1 cellular context compared by ENCODE assay signal in the genomic region with DNA sequence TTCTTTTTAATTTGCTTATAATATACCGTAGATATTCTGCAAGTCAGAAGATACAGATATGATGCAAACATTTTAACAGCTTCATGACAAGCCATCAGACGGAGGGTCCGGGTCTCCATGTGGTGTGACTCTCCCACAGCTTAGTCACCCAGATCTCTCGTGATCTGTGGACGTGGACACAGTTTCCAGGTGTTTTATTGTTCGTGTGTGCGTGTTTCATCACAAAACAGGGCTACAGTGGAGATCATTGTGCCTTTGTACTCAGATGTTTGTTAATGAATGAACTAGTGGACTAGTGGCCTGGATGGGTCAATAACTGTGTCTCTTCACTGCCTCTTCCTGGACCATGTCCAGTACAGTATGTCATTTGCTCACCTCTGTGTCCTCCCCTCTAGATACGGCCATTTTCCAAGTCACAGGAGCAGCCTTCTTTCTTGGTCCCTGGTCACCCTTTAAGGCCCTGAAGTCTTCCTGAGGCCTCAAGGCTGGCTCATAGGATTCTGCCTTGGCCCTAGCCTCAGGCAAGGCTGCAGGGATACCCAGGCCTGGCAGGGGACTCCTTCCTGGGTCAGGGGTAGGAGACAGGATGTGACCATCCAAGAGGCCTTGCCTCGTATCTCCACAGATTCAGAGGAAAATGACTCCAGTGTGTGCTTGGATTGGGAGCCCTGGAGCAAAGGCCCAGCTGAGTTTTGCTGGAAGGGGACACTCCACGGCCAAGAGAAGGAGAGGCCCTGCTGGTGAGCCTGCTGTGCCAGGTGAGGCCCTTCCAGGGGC.
A peak's percentile ranks its signal among the peaks of the same experiment; 100 is the strongest.
TF ChIP-seq lines count a peak whose summit lies in the region.

No MANE protein-coding gene starts in this region.

TF ChIP-seq in HepG2, 621 proteins besides CTCF, POLR2A, EP300 and RAD21 (continued from another document):
- TF ChIP-seq, protein P1, sequence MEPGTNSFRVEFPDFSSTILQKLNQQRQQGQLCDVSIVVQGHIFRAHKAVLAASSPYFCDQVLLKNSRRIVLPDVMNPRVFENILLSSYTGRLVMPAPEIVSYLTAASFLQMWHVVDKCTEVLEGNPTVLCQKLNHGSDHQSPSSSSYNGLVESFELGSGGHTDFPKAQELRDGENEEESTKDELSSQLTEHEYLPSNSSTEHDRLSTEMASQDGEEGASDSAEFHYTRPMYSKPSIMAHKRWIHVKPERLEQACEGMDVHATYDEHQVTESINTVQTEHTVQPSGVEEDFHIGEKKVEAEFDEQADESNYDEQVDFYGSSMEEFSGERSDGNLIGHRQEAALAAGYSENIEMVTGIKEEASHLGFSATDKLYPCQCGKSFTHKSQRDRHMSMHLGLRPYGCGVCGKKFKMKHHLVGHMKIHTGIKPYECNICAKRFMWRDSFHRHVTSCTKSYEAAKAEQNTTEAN (CRISPR knock-in tag; conservative IDR thresholded peaks at IDR 0.05): peak; percentile 88; the same call in 1 of the 2 replicates
- TF ChIP-seq ZNF598 (CRISPR knock-in tag; IDR thresholded peaks at IDR 0.05; ENCODE audit: borderline replicate concordance): peak; percentile 87; the same call in 1 of the 2 replicates
- TF ChIP-seq, protein P2, sequence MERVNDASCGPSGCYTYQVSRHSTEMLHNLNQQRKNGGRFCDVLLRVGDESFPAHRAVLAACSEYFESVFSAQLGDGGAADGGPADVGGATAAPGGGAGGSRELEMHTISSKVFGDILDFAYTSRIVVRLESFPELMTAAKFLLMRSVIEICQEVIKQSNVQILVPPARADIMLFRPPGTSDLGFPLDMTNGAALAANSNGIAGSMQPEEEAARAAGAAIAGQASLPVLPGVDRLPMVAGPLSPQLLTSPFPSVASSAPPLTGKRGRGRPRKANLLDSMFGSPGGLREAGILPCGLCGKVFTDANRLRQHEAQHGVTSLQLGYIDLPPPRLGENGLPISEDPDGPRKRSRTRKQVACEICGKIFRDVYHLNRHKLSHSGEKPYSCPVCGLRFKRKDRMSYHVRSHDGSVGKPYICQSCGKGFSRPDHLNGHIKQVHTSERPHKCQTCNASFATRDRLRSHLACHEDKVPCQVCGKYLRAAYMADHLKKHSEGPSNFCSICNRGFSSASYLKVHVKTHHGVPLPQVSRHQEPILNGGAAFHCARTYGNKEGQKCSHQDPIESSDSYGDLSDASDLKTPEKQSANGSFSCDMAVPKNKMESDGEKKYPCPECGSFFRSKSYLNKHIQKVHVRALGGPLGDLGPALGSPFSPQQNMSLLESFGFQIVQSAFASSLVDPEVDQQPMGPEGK (CRISPR knock-in tag; IDR thresholded peaks at IDR 0.05): peak; percentile 55; the same call in 1 of the 2 replicates
- TF ChIP-seq ZNF850 (CRISPR knock-in tag; conservative IDR thresholded peaks at IDR 0.05): no peak
- TF ChIP-seq, protein P3, sequence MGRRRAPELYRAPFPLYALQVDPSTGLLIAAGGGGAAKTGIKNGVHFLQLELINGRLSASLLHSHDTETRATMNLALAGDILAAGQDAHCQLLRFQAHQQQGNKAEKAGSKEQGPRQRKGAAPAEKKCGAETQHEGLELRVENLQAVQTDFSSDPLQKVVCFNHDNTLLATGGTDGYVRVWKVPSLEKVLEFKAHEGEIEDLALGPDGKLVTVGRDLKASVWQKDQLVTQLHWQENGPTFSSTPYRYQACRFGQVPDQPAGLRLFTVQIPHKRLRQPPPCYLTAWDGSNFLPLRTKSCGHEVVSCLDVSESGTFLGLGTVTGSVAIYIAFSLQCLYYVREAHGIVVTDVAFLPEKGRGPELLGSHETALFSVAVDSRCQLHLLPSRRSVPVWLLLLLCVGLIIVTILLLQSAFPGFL (CRISPR knock-in tag; IDR thresholded peaks at IDR 0.05): no peak
- TF ChIP-seq HOXA5 (CRISPR knock-in tag; IDR thresholded peaks at IDR 0.05): peak; percentile 48; the same call in 1 of the 2 replicates
- TF ChIP-seq, protein P4, sequence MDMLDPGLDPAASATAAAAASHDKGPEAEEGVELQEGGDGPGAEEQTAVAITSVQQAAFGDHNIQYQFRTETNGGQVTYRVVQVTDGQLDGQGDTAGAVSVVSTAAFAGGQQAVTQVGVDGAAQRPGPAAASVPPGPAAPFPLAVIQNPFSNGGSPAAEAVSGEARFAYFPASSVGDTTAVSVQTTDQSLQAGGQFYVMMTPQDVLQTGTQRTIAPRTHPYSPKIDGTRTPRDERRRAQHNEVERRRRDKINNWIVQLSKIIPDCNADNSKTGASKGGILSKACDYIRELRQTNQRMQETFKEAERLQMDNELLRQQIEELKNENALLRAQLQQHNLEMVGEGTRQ (IDR thresholded peaks at IDR 0.05; ENCODE audit: low read depth, low read length): no peak
- TF ChIP-seq, protein P4 (CRISPR knock-in tag; IDR thresholded peaks at IDR 0.05; ENCODE audit: borderline replicate concordance): no peak; the same call in 1 of the 2 replicates
- TF ChIP-seq ZNF20 (CRISPR knock-in tag; IDR thresholded peaks at IDR 0.05): no peak
- TF ChIP-seq SNAPC2 (CRISPR knock-in tag; IDR thresholded peaks at IDR 0.05): peak; percentile 72; the same call in 1 of the 2 replicates
- TF ChIP-seq, protein P5, sequence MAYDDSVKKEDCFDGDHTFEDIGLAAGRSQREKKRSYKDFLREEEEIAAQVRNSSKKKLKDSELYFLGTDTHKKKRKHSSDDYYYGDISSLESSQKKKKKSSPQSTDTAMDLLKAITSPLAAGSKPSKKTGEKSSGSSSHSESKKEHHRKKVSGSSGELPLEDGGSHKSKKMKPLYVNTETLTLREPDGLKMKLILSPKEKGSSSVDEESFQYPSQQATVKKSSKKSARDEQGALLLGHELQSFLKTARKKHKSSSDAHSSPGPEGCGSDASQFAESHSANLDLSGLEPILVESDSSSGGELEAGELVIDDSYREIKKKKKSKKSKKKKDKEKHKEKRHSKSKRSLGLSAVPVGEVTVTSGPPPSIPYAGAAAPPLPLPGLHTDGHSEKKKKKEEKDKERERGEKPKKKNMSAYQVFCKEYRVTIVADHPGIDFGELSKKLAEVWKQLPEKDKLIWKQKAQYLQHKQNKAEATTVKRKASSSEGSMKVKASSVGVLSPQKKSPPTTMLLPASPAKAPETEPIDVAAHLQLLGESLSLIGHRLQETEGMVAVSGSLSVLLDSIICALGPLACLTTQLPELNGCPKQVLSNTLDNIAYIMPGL (CRISPR knock-in tag; IDR thresholded peaks at IDR 0.05; ENCODE audit: borderline replicate concordance in 1 of 2, low read depth in 1 of 2): peak; percentile 62 to 92
- TF ChIP-seq, protein P6, sequence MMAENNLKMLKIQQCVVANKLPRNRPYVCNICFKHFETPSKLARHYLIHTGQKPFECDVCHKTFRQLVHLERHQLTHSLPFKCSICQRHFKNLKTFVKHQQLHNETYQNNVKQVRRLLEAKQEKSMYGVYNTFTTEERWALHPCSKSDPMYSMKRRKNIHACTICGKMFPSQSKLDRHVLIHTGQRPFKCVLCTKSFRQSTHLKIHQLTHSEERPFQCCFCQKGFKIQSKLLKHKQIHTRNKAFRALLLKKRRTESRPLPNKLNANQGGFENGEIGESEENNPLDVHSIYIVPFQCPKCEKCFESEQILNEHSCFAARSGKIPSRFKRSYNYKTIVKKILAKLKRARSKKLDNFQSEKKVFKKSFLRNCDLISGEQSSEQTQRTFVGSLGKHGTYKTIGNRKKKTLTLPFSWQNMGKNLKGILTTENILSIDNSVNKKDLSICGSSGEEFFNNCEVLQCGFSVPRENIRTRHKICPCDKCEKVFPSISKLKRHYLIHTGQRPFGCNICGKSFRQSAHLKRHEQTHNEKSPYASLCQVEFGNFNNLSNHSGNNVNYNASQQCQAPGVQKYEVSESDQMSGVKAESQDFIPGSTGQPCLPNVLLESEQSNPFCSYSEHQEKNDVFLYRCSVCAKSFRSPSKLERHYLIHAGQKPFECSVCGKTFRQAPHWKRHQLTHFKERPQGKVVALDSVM (CRISPR knock-in tag; IDR thresholded peaks at IDR 0.05): no peak
- no peak for TF ChIP-seq IKZF4 (CRISPR knock-in tag; IDR thresholded peaks at IDR 0.05; ENCODE audit: borderline replicate concordance, low read depth, not compliant biosample characterization)
- TF ChIP-seq, protein P7, sequence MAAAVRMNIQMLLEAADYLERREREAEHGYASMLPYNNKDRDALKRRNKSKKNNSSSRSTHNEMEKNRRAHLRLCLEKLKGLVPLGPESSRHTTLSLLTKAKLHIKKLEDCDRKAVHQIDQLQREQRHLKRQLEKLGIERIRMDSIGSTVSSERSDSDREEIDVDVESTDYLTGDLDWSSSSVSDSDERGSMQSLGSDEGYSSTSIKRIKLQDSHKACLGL (CRISPR knock-in tag; IDR thresholded peaks at IDR 0.05): no peak
- peak; percentile 86 for TF ChIP-seq TEAD3 (CRISPR knock-in tag; optimal IDR thresholded peaks at IDR 0.05; ENCODE audit: borderline replicate concordance)
- TF ChIP-seq KDM5A (IDR thresholded peaks at IDR 0.05; ENCODE audit: borderline replicate concordance, low read length): no peak; the same call in 1 of the 2 replicates
- TF ChIP-seq SCMH1 (CRISPR knock-in tag; IDR thresholded peaks at IDR 0.05; ENCODE audit: borderline replicate concordance): no peak
- no peak for TF ChIP-seq MTA3 (CRISPR knock-in tag; IDR thresholded peaks at IDR 0.05)
- TF ChIP-seq ZNF552 (CRISPR knock-in tag; IDR thresholded peaks at IDR 0.05; ENCODE audit: borderline replicate concordance): no peak
- TF ChIP-seq ZBTB42 (CRISPR knock-in tag; IDR thresholded peaks at IDR 0.05): no peak
- TF ChIP-seq ZNF660 (CRISPR knock-in tag; IDR thresholded peaks at IDR 0.05; ENCODE audit: borderline replicate concordance, low read depth): no peak
- TF ChIP-seq ZNF333 (CRISPR knock-in tag; IDR thresholded peaks at IDR 0.05; ENCODE audit: borderline replicate concordance): peak; percentile 93
- no peak for TF ChIP-seq JUNB (CRISPR knock-in tag; IDR thresholded peaks at IDR 0.05; ENCODE audit: borderline replicate concordance)
- TF ChIP-seq ZNF547 (CRISPR knock-in tag; IDR thresholded peaks at IDR 0.05): peak; percentile 43; the same call in 1 of the 2 replicates
- TF ChIP-seq ZSCAN30 (CRISPR knock-in tag; IDR thresholded peaks at IDR 0.05): no peak
- peak; percentile 91 for TF ChIP-seq ZNF292 (CRISPR knock-in tag; IDR thresholded peaks at IDR 0.05; ENCODE audit: borderline replicate concordance, low read depth)
- no peak; the same call in 1 of the 2 replicates for TF ChIP-seq ATRX (CRISPR knock-in tag; IDR thresholded peaks at IDR 0.05; ENCODE audit: borderline replicate concordance)
- no peak for TF ChIP-seq SRSF1 (optimal IDR thresholded peaks at IDR 0.05; ENCODE audit: low read depth, low read length)
- TF ChIP-seq ZNF296 (CRISPR knock-in tag; conservative IDR thresholded peaks at IDR 0.05): peak; percentile 77
- no peak for TF ChIP-seq XBP1 (CRISPR knock-in tag; IDR thresholded peaks at IDR 0.05)
- no peak for TF ChIP-seq PRPF4 (IDR thresholded peaks at IDR 0.05; ENCODE audit: low read depth, low read length, poor library complexity, severe bottlenecking)
- TF ChIP-seq MATR3 (CRISPR knock-in tag; IDR thresholded peaks at IDR 0.05): no peak
- TF ChIP-seq RBM39 (IDR thresholded peaks at IDR 0.05; ENCODE audit: low read depth, low read length, poor library complexity, severe bottlenecking): no peak
- TF ChIP-seq MAFF (IDR thresholded peaks at IDR 0.05; ENCODE audit: low read depth, low read length): no peak
- TF ChIP-seq KDM2A (CRISPR knock-in tag; IDR thresholded peaks at IDR 0.05; ENCODE audit: borderline replicate concordance, low read depth): peak; percentile 67; the same call in 1 of the 2 replicates
- peak; percentile 97 for TF ChIP-seq NR2C2 (CRISPR knock-in tag; IDR thresholded peaks at IDR 0.05; ENCODE audit: borderline replicate concordance)
- no peak for TF ChIP-seq ZNF558 (CRISPR knock-in tag; IDR thresholded peaks at IDR 0.05; ENCODE audit: borderline replicate concordance)
TF ChIP-seq in HepG2: peak in this region for 302.
